ENCODE assay signal across 8 cellular contexts in the genomic region with DNA sequence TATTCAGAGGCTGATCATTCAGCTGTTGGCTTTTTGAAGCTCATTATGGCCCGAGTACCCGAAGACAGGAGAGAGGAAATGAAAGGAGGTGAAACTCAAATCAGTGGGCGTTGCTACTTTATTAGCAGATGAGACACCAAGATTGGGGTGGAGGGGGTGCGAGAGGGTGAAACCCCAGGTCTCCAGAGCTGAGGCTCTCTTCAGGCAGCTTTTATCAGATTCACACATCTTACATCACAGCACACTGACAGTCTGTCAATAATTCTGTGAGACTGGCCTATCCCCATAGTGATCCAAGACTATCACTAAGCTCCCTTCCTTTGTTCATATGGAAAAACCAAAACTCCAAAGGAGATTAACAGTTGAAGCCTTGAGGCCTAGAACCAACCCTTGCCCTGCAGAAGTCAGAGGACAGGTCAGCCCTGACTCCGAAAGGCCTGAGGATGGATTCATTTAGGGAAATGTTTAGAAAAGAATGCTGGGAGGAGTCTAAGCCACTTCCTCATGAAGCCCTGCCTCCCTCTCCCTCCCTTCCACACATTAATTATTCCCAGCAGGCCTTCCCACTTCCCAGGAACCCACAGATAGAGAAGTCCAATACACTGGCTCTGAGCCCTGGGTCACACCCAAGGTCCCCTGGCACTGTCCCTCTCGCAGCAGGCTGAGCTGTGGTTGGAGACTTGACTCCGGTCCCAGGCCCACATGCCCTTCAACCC. TPM values are rescaled to one million over a fixed set of nuclear protein-coding genes. Genes with fewer than 3 reads are reported as not detected.
DNase-seq lines count a peak whose midpoint lies in the region; ATAC-seq, FAIRE-seq and TF ChIP-seq lines count a peak whose summit lies in the region.

No MANE protein-coding gene starts in this region.

- H4K20me1 ChIP-seq in PC-9 (ENCODE audit: insufficient read depth), result no peaks in the 10 kb centered on the region

- peaks cover 23% of the 10 kb centered on the region for H3K79me2 ChIP-seq in PC-9 (ENCODE audit: low read depth)

- H3K4me1 ChIP-seq in kidney (ENCODE audit: control insufficient read depth in 1 of 2, insufficient read depth in 1 of 2, low read depth in 1 of 2, low read length in 2 of 2) (peaks cover 11 to 26% of the 10 kb centered on the region in 2 donors), suprapubic skin (peaks cover 26% of the 10 kb centered on the region), PC-9 (replicated peaks; ENCODE audit: insufficient read depth) (no peaks in the 10 kb centered on the region)

- no peak overlapping the region for H3K4me2 ChIP-seq in PC-9

- no peak overlapping the region for H2AFZ ChIP-seq in PC-9

- no peak for TF ChIP-seq CTCF in kidney (IDR thresholded peaks at IDR 0.05; ENCODE audit: borderline replicate concordance, extremely low read depth, insufficient read depth)
- TF ChIP-seq CTCF in suprapubic skin (IDR thresholded peaks at IDR 0.05), result no peak
- TF ChIP-seq CTCF in PC-9 (conservative IDR thresholded peaks at IDR 0.05), result no peak

- H3K27me3 ChIP-seq in suprapubic skin (no peaks in the 10 kb centered on the region), PC-9 (ENCODE audit: insufficient read depth, low read depth) (no peaks in the 10 kb centered on the region)

- H3K4me3 Mint-ChIP-seq in activated T-helper 1 cell treated with anti-CD3 and anti-CD28 coated beads, Interleukin-12 subunit alpha, Interleukin-12 subunit beta, Interleukin-2, Interleukin-4 antibody, amounts not matched to agents 30 ng/mL and 10 ng/mL and 1 ng/mL, durations not matched to agents 14 hours and 24 hours and 36 hours, result no peak overlapping the region

- DNase-seq in stimulated activated naive CD4-positive, alpha-beta T cell treated with Interleukin-2 at 50 U/mL for 16 hours (lab: John Stamatoyannopoulos, UW), result peak; percentile 58
- no peak for DNase-seq in stimulated activated naive CD4-positive, alpha-beta T cell (lab: John Stamatoyannopoulos, UW)
- DNase-seq in activated T-helper 1 cell treated with anti-CD3 and anti-CD28 coated beads, Interleukin-12 subunit alpha, Interleukin-12 subunit beta, Interleukin-2, Interleukin-4 antibody, amounts not matched to agents 30 ng/mL and 10 ng/mL and 1 ng/mL, durations not matched to agents 14 hours and 24 hours and 36 hours (ENCODE audit: low spot score), result no peak
- DNase-seq in kidney (peak; percentile 86), suprapubic skin (ENCODE audit: low spot score in 2 of 2) (peak in 1 of 2 donors; percentile 65), PC-9 (no peak), NCI-H2171 treated with DMSO at 0.1 percent for 48 hours (lab: John Stamatoyannopoulos, UW) (no peak)

- 32% methylated on average over 7 of the region's 7 CpGs for WGBS in suprapubic skin

- TF ChIP-seq EP300 in suprapubic skin (IDR thresholded peaks at IDR 0.05), result no peak

- H3K36me3 ChIP-seq in kidney (ENCODE audit: control insufficient read depth in 1 of 2, insufficient read depth in 2 of 2, low read length in 2 of 2) (no peaks in the 10 kb centered on the region), suprapubic skin (peaks cover 3% of the 10 kb centered on the region), PC-9 (ENCODE audit: low read depth) (peaks cover 13% of the 10 kb centered on the region)

- H3K27me3 Mint-ChIP-seq in activated T-helper 1 cell treated with anti-CD3 and anti-CD28 coated beads, Interleukin-12 subunit alpha, Interleukin-12 subunit beta, Interleukin-2, Interleukin-4 antibody, amounts not matched to agents 30 ng/mL and 10 ng/mL and 1 ng/mL, durations not matched to agents 14 hours and 24 hours and 36 hours (ENCODE audit: insufficient read depth), result no peaks in the 10 kb centered on the region

- H3K36me3 Mint-ChIP-seq in activated T-helper 1 cell treated with anti-CD3 and anti-CD28 coated beads, Interleukin-12 subunit alpha, Interleukin-12 subunit beta, Interleukin-2, Interleukin-4 antibody, amounts not matched to agents 30 ng/mL and 10 ng/mL and 1 ng/mL, durations not matched to agents 14 hours and 24 hours and 36 hours (ENCODE audit: low read depth), result peaks cover 42% of the 10 kb centered on the region

- no peak for FAIRE-seq in kidney (lab: Jason Lieb, UNC)

- CTCF ChIA-PET in PC-9 (lab: Charles Lee), result no interaction called here

- ATAC-seq in HG02763 (IDR thresholded peaks at IDR 0.05; ENCODE audit: unreplicated experiment), result no peak

- H3K9me2 ChIP-seq in PC-9 (ENCODE audit: insufficient read depth), result no peaks in the 10 kb centered on the region

- no peak for TF ChIP-seq POLR2A in suprapubic skin (IDR thresholded peaks at IDR 0.05)

- H3K27ac ChIP-seq in kidney (ENCODE audit: low read depth in 2 of 2, low read length in 2 of 2) (peak overlapping the region; percentile 49 to 71), suprapubic skin (peak overlapping the region; percentile 19), PC-9 (no peak overlapping the region)

- BruUV-seq in PC-9 (replicated peaks; lab: Mats Ljungman, UMichigan), result no TSS peak

- peaks cover 60% of the 10 kb centered on the region for H3K4me1 Mint-ChIP-seq in activated T-helper 1 cell treated with anti-CD3 and anti-CD28 coated beads, Interleukin-12 subunit alpha, Interleukin-12 subunit beta, Interleukin-2, Interleukin-4 antibody, amounts not matched to agents 30 ng/mL and 10 ng/mL and 1 ng/mL, durations not matched to agents 14 hours and 24 hours and 36 hours (ENCODE audit: low read depth)

- H3K9me3 ChIP-seq in kidney (ENCODE audit: control insufficient read depth in 1 of 2, low read length in 2 of 2) (no peaks in the 10 kb centered on the region), suprapubic skin (no peaks in the 10 kb centered on the region), PC-9 (ENCODE audit: insufficient read depth, low read depth) (peaks cover 4% of the 10 kb centered on the region; the same call in 1 of the 2 replicates)

- H3K9ac ChIP-seq in kidney (ENCODE audit: low read length in 2 of 2), result no peak overlapping the region

- POLR2A ChIA-PET in PC-9 (lab: Charles Lee; ENCODE audit: unreplicated experiment), result no interaction called here

- peak overlapping the region; percentile 28 for H3K27ac Mint-ChIP-seq in activated T-helper 1 cell treated with anti-CD3 and anti-CD28 coated beads, Interleukin-12 subunit alpha, Interleukin-12 subunit beta, Interleukin-2, Interleukin-4 antibody, amounts not matched to agents 30 ng/mL and 10 ng/mL and 1 ng/mL, durations not matched to agents 14 hours and 24 hours and 36 hours

- peaks cover 3% of the 10 kb centered on the region for H3K9me3 Mint-ChIP-seq in activated T-helper 1 cell treated with anti-CD3 and anti-CD28 coated beads, Interleukin-12 subunit alpha, Interleukin-12 subunit beta, Interleukin-2, Interleukin-4 antibody, amounts not matched to agents 30 ng/mL and 10 ng/mL and 1 ng/mL, durations not matched to agents 14 hours and 24 hours and 36 hours

- no peaks in the 10 kb centered on the region for H3F3A ChIP-seq in PC-9 (ENCODE audit: insufficient read depth, low read depth)

- intact Hi-C loops in activated T-helper 1 cell treated with anti-CD3 and anti-CD28 coated beads, Interleukin-12 subunit alpha, Interleukin-12 subunit beta, Interleukin-2, Interleukin-4 antibody, amounts not matched to agents 30 ng/mL and 10 ng/mL and 1 ng/mL, durations not matched to agents 14 hours and 24 hours and 36 hours (cut with micrococcal nuclease), result loop anchor here (1.0 to 10.0 kb wide), 2 partner anchors 23 to 204 kb away; a partner anchor contains a TSS
- intact Hi-C loops in kidney (cut with DNase I), result no loop called here
- intact Hi-C loops in PC-9 (cut with micrococcal nuclease; ENCODE audit: unreplicated experiment), result no loop called here

- H3K4me3 ChIP-seq in kidney (ENCODE audit: low read length in 2 of 2) (no peak overlapping the region), suprapubic skin (no peak overlapping the region), PC-9 (no peak overlapping the region)

RNA-seq across cellular contexts. Expression of a gene that starts 23.2 kb away (rescaled TPM):
- 47.9 and 48.2 TPM in 2 replicates for total RNA-seq in activated T-helper 1 cell treated with anti-CD3 and anti-CD28 coated beads, Interleukin-12 subunit alpha, Interleukin-12 subunit beta, Interleukin-2, Interleukin-4 antibody, amounts not matched to agents 30 ng/mL and 10 ng/mL and 1 ng/mL, durations not matched to agents 14 hours and 24 hours and 36 hours
- 8.4 TPM for total RNA-seq in kidney
- 1.5 TPM for polyA plus RNA-seq in kidney (ENCODE audit: insufficient read depth, low read depth, low replicate concordance)
- total RNA-seq in suprapubic skin, result 10 to 100 TPM; 14.7 to 22.0 (median 19.0) TPM
- total RNA-seq in PC-9 (2021), result 12.3 and 14.5 TPM in 2 replicates

Comparison
In these comparisons a context has a peak if more than half of its experiments do, and no peak if none do; other contexts are left out.
1. DNase-seq: peak in stimulated activated naive CD4-positive, alpha-beta T cell treated with Interleukin-2 at 50 U/mL for 16 hours (single experiment) and kidney (single experiment); none in stimulated activated naive CD4-positive, alpha-beta T cell (0 of 6), activated T-helper 1 cell treated with anti-CD3 and anti-CD28 coated beads, Interleukin-12 subunit alpha, Interleukin-12 subunit beta, Interleukin-2, Interleukin-4 antibody, amounts not matched to agents 30 ng/mL and 10 ng/mL and 1 ng/mL, durations not matched to agents 14 hours and 24 hours and 36 hours (single experiment), PC-9 (0 of 2) and NCI-H2171 treated with DMSO at 0.1 percent for 48 hours (single experiment).